Comparison of ENCODE assay signal across 10 cellular contexts in genomic region chr16:84735846-84736586, GRCh38. TPM values are rescaled to one million over a fixed set of nuclear protein-coding genes. Genes with fewer than 3 reads are reported as not detected.
DNase-seq lines count a peak whose midpoint lies in the region; ATAC-seq and TF ChIP-seq lines count a peak whose summit lies in the region.
"Had no signal": no experiment of that assay in that cellular context is flagged by ENCODE, and none has a peak within 500 bp of the region (broad histone marks: within the 10 kb centered on the region; RNA-seq: fewer than 3 reads in every experiment).

No MANE protein-coding gene starts in this region.

- peak; percentile 53 for ATAC-seq in effector memory CD8-positive, alpha-beta T cell (replicated peaks)
- ATAC-seq in GM18517 (IDR thresholded peaks at IDR 0.05; ENCODE audit: unreplicated experiment): no peak
- no peak for ATAC-seq in GM21717 (IDR thresholded peaks at IDR 0.05; ENCODE audit: unreplicated experiment)

- peaks cover 17% of the 10 kb centered on the region for H3K36me3 Mint-ChIP-seq in effector memory CD8-positive, alpha-beta T cell (ENCODE audit: insufficient read depth)

- H3K4me3 Mint-ChIP-seq in effector memory CD8-positive, alpha-beta T cell: no peak overlapping the region
- H3K4me3 Mint-ChIP-seq: IgD-negative memory B cell had no signal

- TF ChIP-seq EP300 in transverse colon (IDR thresholded peaks at IDR 0.05; ENCODE audit: low read depth): no peak

- in situ Hi-C loops in transverse colon (cut with MboI; ENCODE audit: low pct_ligation_motif_present in 1 of 4, low pct_unique_long_range_greater_than_20kb in 1 of 4, low sequenced_read_pairs in 3 of 4): loop anchor here in 1 of 4 donors (25.0 kb wide), 1 partner anchor 224 kb away; the partner anchor contains the start of gene MEAK7

- H3K27me3 Mint-ChIP-seq in effector memory CD8-positive, alpha-beta T cell: no peaks in the 10 kb centered on the region
- H3K27me3 Mint-ChIP-seq: IgD-negative memory B cell had no signal

- peak; percentile 24 for DNase-seq in stimulated activated CD4-positive, alpha-beta T cell treated with anti-CD3 and anti-CD28 coated beads, Interleukin-15, amount 100 ng/mL, for 24 hours
- no peak for DNase-seq in stimulated activated CD4-positive, alpha-beta T cell treated with anti-CD3 and anti-CD28 coated beads, Interleukin-1b, Interleukin-23, amount 100 ng/mL, for 48 hours
- DNase-seq in T-helper 9 cell: peak; percentile 21
- DNase-seq in effector memory CD8-positive, alpha-beta T cell: peak in 2 of 3 experiments; percentile 13 to 20
- peak; percentile 79 for DNase-seq in transverse colon
- no peak for DNase-seq in middle frontal gyrus (ENCODE audit: extremely low spot score, low spot score)

- H3K4me1 Mint-ChIP-seq in effector memory CD8-positive, alpha-beta T cell (ENCODE audit: low read depth in 2 of 2): peaks cover 19 to 34% of the 10 kb centered on the region in 2 donors

- WGBS in transverse colon (ENCODE audit: low coverage in 1 of 2), 2 donors: 48 to 53% methylated on average over 8 to 17 of the region's 17 CpGs

- H3K4me3 ChIP-seq in transverse colon: peak overlapping the region in 1 of 4 donors; percentile 13

- intact Hi-C loops in transverse colon (cut with DNase I; ENCODE audit: low total_unique reads): no loop called here

- TF ChIP-seq POLR2A in transverse colon (IDR thresholded peaks at IDR 0.05): no peak

- no peaks in the 10 kb centered on the region for H3K9me3 ChIP-seq in transverse colon
- H3K9me3 ChIP-seq: neutrophil had no signal

- H3K27ac Mint-ChIP-seq in effector memory CD8-positive, alpha-beta T cell: peak overlapping the region; percentile 32 to 33
- H3K27ac Mint-ChIP-seq: IgD-negative memory B cell had no signal

- TF ChIP-seq CTCF in transverse colon (IDR thresholded peaks at IDR 0.05): peak in 2 of 5 experiments; percentile 39 to 40

- H3K9me3 Mint-ChIP-seq in effector memory CD8-positive, alpha-beta T cell: no peaks in the 10 kb centered on the region
- H3K9me3 Mint-ChIP-seq: IgD-negative memory B cell had no signal

- H3K27ac ChIP-seq in transverse colon: peak overlapping the region; percentile 71 to 79 (median 76)
- H3K27ac ChIP-seq: neutrophil had no signal

- H3K27me3 ChIP-seq in transverse colon: no peaks in the 10 kb centered on the region
- H3K27me3 ChIP-seq: neutrophil had no signal

- peaks cover 30 to 93% (median 63%) of the 10 kb centered on the region in 4 donors for H3K4me1 ChIP-seq in transverse colon

- H3K36me3 ChIP-seq in transverse colon: no peaks in the 10 kb centered on the region
- H3K36me3 ChIP-seq: neutrophil had no signal

RNA-seq across cellular contexts. Expression of gene USP10, which starts 36.2 kb away (rescaled TPM):
- 10 to 100 TPM; 23.6 to 56.8 (median 45.4) TPM for total RNA-seq in transverse colon

Comparison
In these comparisons a context has a peak if more than half of its experiments do, and no peak if none do; other contexts are left out.
1. DNase-seq: peak in stimulated activated CD4-positive, alpha-beta T cell treated with anti-CD3 and anti-CD28 coated beads, Interleukin-15, amount 100 ng/mL, for 24 hours (single experiment), T-helper 9 cell (single experiment), effector memory CD8-positive, alpha-beta T cell (2 of 3) and transverse colon (single experiment); none in stimulated activated CD4-positive, alpha-beta T cell treated with anti-CD3 and anti-CD28 coated beads, Interleukin-1b, Interleukin-23, amount 100 ng/mL, for 48 hours (single experiment) and middle frontal gyrus (single experiment).